In genomic region chr9:121976751-121977150, GRCh38 we compare ENCODE assay signal across 17 cellular contexts.
DNase-seq lines count a peak whose midpoint lies in the region; ATAC-seq and TF ChIP-seq lines count a peak whose summit lies in the region.
"Had no signal": no experiment of that assay in that cellular context is flagged by ENCODE, and none has a peak within 500 bp of the region (broad histone marks: within the 10 kb centered on the region; RNA-seq: fewer than 3 reads in every experiment).

No MANE protein-coding gene starts in this region.

- no peak overlapping the region for H3K27ac Mint-ChIP-seq in stimulated activated naive CD8-positive, alpha-beta T cell treated with anti-CD3 and anti-CD28 coated beads, Interleukin-15, amount 100 ng/mL, for 72 hours
- no peak overlapping the region for H3K27ac Mint-ChIP-seq in activated T-helper 17 cell treated with anti-CD3 and anti-CD28 coated beads, Interleukin-2, amount 50 U/mL, for 72 hours
- H3K27ac Mint-ChIP-seq in natural killer cell treated with Interleukin-12 subunit alpha and Interleukin-12 subunit beta and Interleukin-15 and Interleukin-18, amount 100 ng/mL, for 72 hours: no peak overlapping the region
- H3K27ac Mint-ChIP-seq: mesothelial cell of epicardium had no signal

- no peak for TF ChIP-seq CTCF in foreskin keratinocyte (conservative IDR thresholded peaks at IDR 0.05)

- no peaks in the 10 kb centered on the region for H3K36me3 Mint-ChIP-seq in activated T-helper 17 cell treated with anti-CD3 and anti-CD28 coated beads, Interleukin-2, amount 50 U/mL, for 72 hours (ENCODE audit: low read depth)
- H3K36me3 Mint-ChIP-seq in natural killer cell treated with Interleukin-12 subunit alpha and Interleukin-12 subunit beta and Interleukin-15 and Interleukin-18, amount 100 ng/mL, for 72 hours: peaks cover 9% of the 10 kb centered on the region

- no peaks in the 10 kb centered on the region for H3K27me3 Mint-ChIP-seq in stimulated activated naive CD8-positive, alpha-beta T cell treated with anti-CD3 and anti-CD28 coated beads, Interleukin-15, amount 100 ng/mL, for 72 hours
- H3K27me3 Mint-ChIP-seq in activated T-helper 17 cell treated with anti-CD3 and anti-CD28 coated beads, Interleukin-2, amount 50 U/mL, for 72 hours: no peaks in the 10 kb centered on the region
- H3K27me3 Mint-ChIP-seq in natural killer cell treated with Interleukin-12 subunit alpha and Interleukin-12 subunit beta and Interleukin-15 and Interleukin-18, amount 100 ng/mL, for 72 hours: no peaks in the 10 kb centered on the region

- ATAC-seq in stimulated activated naive CD8-positive, alpha-beta T cell treated with anti-CD3 and anti-CD28 coated beads, Interleukin-15, amount 100 ng/mL, for 72 hours: peak; percentile 64
- ATAC-seq in stimulated activated naive CD8-positive, alpha-beta T cell treated with anti-CD3 and anti-CD28 coated beads, Interleukin-15, Interleukin-2, amounts not matched to agents 100 U/mL and 50 U/mL, for 24 hours: no peak
- ATAC-seq in activated T-helper 17 cell treated with anti-CD3 and anti-CD28 coated beads, Interleukin-2, amount 50 U/mL, for 72 hours (replicated peaks): peak; percentile 61
- peak; percentile 52 for ATAC-seq in foreskin keratinocyte
- no peak for ATAC-seq in GM21825 (IDR thresholded peaks at IDR 0.05; ENCODE audit: unreplicated experiment)
- no peak for ATAC-seq in GM18907 (IDR thresholded peaks at IDR 0.05; ENCODE audit: unreplicated experiment)
- ATAC-seq in natural killer cell treated with Interleukin-12 subunit alpha and Interleukin-12 subunit beta and Interleukin-15 and Interleukin-18, amount 100 ng/mL, for 72 hours: no peak

- no peaks in the 10 kb centered on the region for H3K27me3 ChIP-seq in foreskin keratinocyte
- H3K27me3 ChIP-seq: esophagus muscularis mucosa, spleen had no signal

- H3K4me1 Mint-ChIP-seq in stimulated activated naive CD8-positive, alpha-beta T cell treated with anti-CD3 and anti-CD28 coated beads, Interleukin-15, amount 100 ng/mL, for 72 hours: no peaks in the 10 kb centered on the region
- H3K4me1 Mint-ChIP-seq in activated T-helper 17 cell treated with anti-CD3 and anti-CD28 coated beads, Interleukin-2, amount 50 U/mL, for 72 hours: peaks cover 4% of the 10 kb centered on the region
- H3K4me1 Mint-ChIP-seq in natural killer cell treated with Interleukin-12 subunit alpha and Interleukin-12 subunit beta and Interleukin-15 and Interleukin-18, amount 100 ng/mL, for 72 hours (ENCODE audit: low read depth in 2 of 2): no peaks in the 10 kb centered on the region

- peaks cover 9 to 11% of the 10 kb centered on the region in 2 donors for H3K9me3 Mint-ChIP-seq in stimulated activated naive CD8-positive, alpha-beta T cell treated with anti-CD3 and anti-CD28 coated beads, Interleukin-15, amount 100 ng/mL, for 72 hours
- H3K9me3 Mint-ChIP-seq in activated T-helper 17 cell treated with anti-CD3 and anti-CD28 coated beads, Interleukin-2, amount 50 U/mL, for 72 hours: peaks cover 7% of the 10 kb centered on the region
- H3K9me3 Mint-ChIP-seq in natural killer cell treated with Interleukin-12 subunit alpha and Interleukin-12 subunit beta and Interleukin-15 and Interleukin-18, amount 100 ng/mL, for 72 hours: peaks cover 3% of the 10 kb centered on the region

- peaks cover 38% of the 10 kb centered on the region for H3K4me1 ChIP-seq in foreskin keratinocyte
- H3K4me1 ChIP-seq: esophagus muscularis mucosa had no signal

- H3K4me3 Mint-ChIP-seq in stimulated activated naive CD8-positive, alpha-beta T cell treated with anti-CD3 and anti-CD28 coated beads, Interleukin-15, amount 100 ng/mL, for 72 hours: no peak overlapping the region
- no peak overlapping the region for H3K4me3 Mint-ChIP-seq in activated T-helper 17 cell treated with anti-CD3 and anti-CD28 coated beads, Interleukin-2, amount 50 U/mL, for 72 hours
- no peak overlapping the region for H3K4me3 Mint-ChIP-seq in natural killer cell treated with Interleukin-12 subunit alpha and Interleukin-12 subunit beta and Interleukin-15 and Interleukin-18, amount 100 ng/mL, for 72 hours
- H3K4me3 Mint-ChIP-seq: mesothelial cell of epicardium had no signal

- H3K27ac ChIP-seq in foreskin keratinocyte: peak overlapping the region; percentile 74
- H3K27ac ChIP-seq: esophagus muscularis mucosa, KMS-11, spleen, thoracic aorta had no signal

- no peak for DNase-seq in stimulated activated naive CD8-positive, alpha-beta T cell treated with anti-CD3 and anti-CD28 coated beads, Interleukin-15, amount 100 ng/mL, for 72 hours
- no peak for DNase-seq in stimulated activated naive CD8-positive, alpha-beta T cell treated with anti-CD3 and anti-CD28 coated beads, Interleukin-15, Interleukin-2, amounts not matched to agents 100 U/mL and 50 U/mL, for 24 hours
- peak in 1 of 2 donors; percentile 69 for DNase-seq in foreskin keratinocyte
- DNase-seq in natural killer cell treated with Interleukin-12 subunit alpha and Interleukin-12 subunit beta and Interleukin-15 and Interleukin-18, amount 100 ng/mL, for 72 hours (ENCODE audit: low spot score): no peak
- no peak for DNase-seq in NCI-H1930 (lab: John Stamatoyannopoulos, UW)
- DNase-seq: activated naive CD4-positive, alpha-beta T cell treated with anti-CD3 and anti-CD28 coated beads, Interleukin-2, amount 50 U/mL, for 16 hours; NCI-H146; occipital lobe; SHP77; spleen had no signal

Comparison
In these comparisons a context has a peak if more than half of its experiments do, and no peak if none do; other contexts are left out.
1. ATAC-seq: peak in stimulated activated naive CD8-positive, alpha-beta T cell treated with anti-CD3 and anti-CD28 coated beads, Interleukin-15, amount 100 ng/mL, for 72 hours (single experiment), activated T-helper 17 cell treated with anti-CD3 and anti-CD28 coated beads, Interleukin-2, amount 50 U/mL, for 72 hours (single experiment) and foreskin keratinocyte (single experiment); none in stimulated activated naive CD8-positive, alpha-beta T cell treated with anti-CD3 and anti-CD28 coated beads, Interleukin-15, Interleukin-2, amounts not matched to agents 100 U/mL and 50 U/mL, for 24 hours (single experiment), GM21825 (single experiment), GM18907 (single experiment) and natural killer cell treated with Interleukin-12 subunit alpha and Interleukin-12 subunit beta and Interleukin-15 and Interleukin-18, amount 100 ng/mL, for 72 hours (0 of 2).